Comparison of ENCODE assay signal across 8 cellular contexts in the genomic region with DNA sequence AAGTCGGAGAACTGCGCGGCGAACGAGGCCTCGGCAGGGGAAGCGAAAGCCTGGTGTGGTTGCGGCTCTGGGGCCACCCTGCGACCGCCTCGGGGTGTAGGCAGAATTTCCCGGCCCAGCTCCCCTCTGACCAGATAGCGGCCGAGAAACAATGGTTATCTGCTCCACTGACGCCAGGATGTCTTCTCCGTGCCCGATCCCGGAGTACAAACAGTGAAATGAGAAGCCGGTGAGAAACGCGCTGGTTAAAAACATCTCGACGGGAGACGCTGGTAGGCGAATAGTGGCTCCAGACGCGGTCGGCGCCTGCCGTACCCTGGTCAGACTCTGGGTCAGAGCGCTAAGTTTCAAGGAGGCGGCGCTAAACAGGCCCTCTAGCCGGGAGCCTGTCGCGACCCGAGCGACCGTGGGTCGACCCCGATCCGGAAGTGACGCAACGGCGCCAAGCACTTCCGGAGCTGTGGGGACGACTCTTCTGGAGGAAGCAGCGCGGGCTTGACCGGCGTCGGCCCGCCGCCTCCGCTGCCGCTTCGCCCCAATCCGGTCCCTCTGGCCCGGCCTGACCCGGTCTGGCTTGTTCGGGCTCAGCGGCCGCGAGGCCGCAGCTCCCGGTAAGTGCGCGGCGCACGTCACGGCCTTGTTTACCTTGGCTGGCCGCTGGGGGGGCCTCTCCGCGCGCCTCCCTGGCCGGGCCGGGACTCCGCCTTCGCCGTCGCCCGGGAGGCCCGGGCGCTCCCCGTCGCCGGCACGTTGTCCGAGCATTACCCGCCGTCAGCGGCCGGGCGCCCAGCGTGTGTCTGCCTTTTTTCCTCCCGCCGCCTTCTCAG.
DNase-seq lines count a peak whose midpoint lies in the region; ATAC-seq and TF ChIP-seq lines count a peak whose summit lies in the region.

Gene ARIH2, plus strand, starts transcription at position 455 of the 827 bp plus-strand sequence. CDS start 8,717 bp downstream, outside the sequence.

- TF ChIP-seq CTCF in AG04449 (IDR thresholded peaks at IDR 0.05; ENCODE audit: insufficient read depth, low read length, missing control alignments): no peak

- peak; percentile 67 for ATAC-seq in GM18858 (IDR thresholded peaks at IDR 0.05; ENCODE audit: unreplicated experiment)
- ATAC-seq in HG03095 (IDR thresholded peaks at IDR 0.05; ENCODE audit: unreplicated experiment): peak; percentile 76

- peak; percentile 45 for DNase-seq in AG04449 (ENCODE audit: low read depth, low spot score)
- DNase-seq in NCI-H345 (lab: John Stamatoyannopoulos, UW): peak; percentile 81
- DNase-seq in activated CD4-positive, CD25-positive, alpha-beta regulatory T cell (lab: John Stamatoyannopoulos, UW): peak; percentile 61 to 84 (median 74)
- peak; percentile 86 for DNase-seq in central memory CD4-positive, alpha-beta T cell
- peak; percentile 92 for DNase-seq in iris pigment epithelial cell (ENCODE audit: low read depth)
- peak; percentile 77 to 88 (median 84) for DNase-seq in stimulated activated CD4-positive, alpha-beta T cell treated with anti-CD3 and anti-CD28 coated beads, Interleukin-12 subunit alpha, Interleukin-12 subunit beta, amount 100 ng/mL, for 48 hours (ENCODE audit: low read depth in 2 of 3, low spot score in 1 of 3)

- H3K4me3 ChIP-seq in AG04449 (ENCODE audit: low read depth, low read length): peak within 1 kb of the TSS; percentile 77

- CTCF ChIA-PET in AG04449 (lab: Yijun Ruan, JAX): interaction anchor here (0.8 to 1.3 kb wide), 5 partner anchors 10 to 175 kb away, joined by 3 to 5 read pairs (median 3); no protein-coding TSS in a partner anchor

- POLR2A ChIA-PET in AG04449 (lab: Yijun Ruan, JAX): interaction anchor here (0.8 to 2.3 kb wide), 5 partner anchors 11 to 89 kb away, joined by 4 to 8 read pairs (median 7); partner anchors contain the start of genes PRKAR2A, SLC25A20 and WDR6

Comparison
In these comparisons a context has a peak if more than half of its experiments do, and no peak if none do; other contexts are left out.
1. Peak in every context shown above with its lines: DNase-seq, ATAC-seq and H3K4me3 ChIP-seq.